ENCODE assay signal across 35 cellular contexts in the genomic region with DNA sequence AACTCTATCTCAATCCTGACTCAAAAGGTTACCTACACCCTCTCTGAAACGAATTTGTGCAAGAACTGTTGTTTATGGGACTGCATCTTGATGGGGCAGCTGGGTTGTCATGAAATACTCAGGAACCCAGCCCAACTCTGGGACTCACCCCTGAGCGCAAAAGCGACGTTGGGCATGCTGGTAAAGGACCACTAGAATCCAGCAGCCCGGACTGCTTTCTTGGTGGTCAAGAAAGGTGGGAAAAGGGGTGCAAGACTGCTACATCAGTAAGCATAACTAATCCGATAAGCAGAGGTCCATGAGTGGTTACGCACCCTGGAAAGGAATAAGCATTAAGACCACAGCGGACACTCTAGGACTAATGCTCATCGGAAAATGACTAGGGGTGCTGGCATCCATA. TPM values are rescaled to one million over a fixed set of nuclear protein-coding genes. Genes with fewer than 3 reads are reported as not detected.
"Had no signal": no experiment of that assay in that cellular context is flagged by ENCODE, and none has a peak within 500 bp of the region (broad histone marks: within the 10 kb centered on the region; RNA-seq: fewer than 3 reads in every experiment).

No MANE protein-coding gene starts in this region.

- H3K27me3 Mint-ChIP-seq: activated naive CD4-positive, alpha-beta T cell treated with anti-CD3 and anti-CD28 coated beads, Interleukin-2, amount 50 U/mL, for 24 hours had no signal

- H3K4me1 ChIP-seq: ascending aorta, breast epithelium had no signal

- DNase-seq: activated B cell treated with CpG ODN at 0.5 μM for 24 hours; activated CD4-positive, alpha-beta memory T cell treated with anti-CD3 and anti-CD28 coated beads for 36 hours; activated CD4-positive, alpha-beta T cell treated with anti-CD3 and anti-CD28 coated beads for 4 hours; activated CD4-positive, alpha-beta T cell treated with anti-CD3 and anti-CD28 coated beads, Interleukin-2, amount 10 ng/mL, durations not matched to agents 24 days and 14 days; activated CD4-positive, alpha-beta T cell treated with anti-CD3 and anti-CD28 coated beads, Interleukin-2, amount 50 U/mL, for 1 hour; activated CD4-positive, alpha-beta T cell treated with anti-CD3 and anti-CD28 coated beads, Interleukin-2, amount 50 U/mL, for 4 hours; activated CD4-positive, CD25-positive, alpha-beta regulatory T cell treated with anti-CD3 and anti-CD28 coated beads, Interleukin-2, amount 50 U/mL, for 72 hours; activated CD8-positive, alpha-beta memory T cell treated with anti-CD3 and anti-CD28 coated beads, Interleukin-2, amount 10 ng/mL, durations not matched to agents 7 days and 5 days; activated CD8-positive, alpha-beta T cell treated with anti-CD3 and anti-CD28 coated beads for 36 hours; activated effector memory CD4-positive, alpha-beta T cell treated with anti-CD3 and anti-CD28 coated beads, Interleukin-2, amount 50 U/mL, for 16 hours; activated naive CD4-positive, alpha-beta T cell treated with anti-CD3 and anti-CD28 coated beads, Interleukin-2, amount 10 ng/mL, durations not matched to agents 7 days and 5 days; activated naive CD4-positive, alpha-beta T cell treated with Interleukin-2 at 50 U/mL for 16 hours; activated naive CD8-positive, alpha-beta T cell treated with anti-CD3 and anti-CD28 coated beads, Interleukin-2, amount 10 ng/mL, durations not matched to agents 7 days and 5 days; activated naive CD8-positive, alpha-beta T cell treated with anti-CD3 and anti-CD28 coated beads, Interleukin-2, amount 50 U/mL, for 24 hours; activated T-cell treated with anti-CD3 and anti-CD28 coated beads for 4 hours; activated T-cell treated with anti-CD3 and anti-CD28 coated beads, Interleukin-2, amount 50 U/mL, for 1 hour; activated T-cell treated with anti-CD3 and anti-CD28 coated beads, Interleukin-2, amount 50 U/mL, for 4 hours; activated T-cell treated with anti-CD3 and anti-CD28 coated beads, Interleukin-2, amount 50 U/mL, for 72 hours; amygdala; anterior cingulate cortex; brain microvascular endothelial cell; central memory CD4-positive, alpha-beta T cell; SW 1271; T-helper 1 cell; T-helper 2 cell; T-helper 9 cell had no signal

- H3K4me3 Mint-ChIP-seq: activated B cell treated with CpG ODN at 0.5 μM for 24 hours; activated CD4-positive, alpha-beta memory T cell treated with anti-CD3 and anti-CD28 coated beads for 36 hours; activated CD4-positive, alpha-beta T cell treated with anti-CD3 and anti-CD28 coated beads, Interleukin-2, amount 10 ng/mL, durations not matched to agents 24 days and 14 days; activated CD8-positive, alpha-beta memory T cell treated with anti-CD3 and anti-CD28 coated beads, Interleukin-2, amount 10 ng/mL, durations not matched to agents 7 days and 5 days; activated CD8-positive, alpha-beta T cell treated with anti-CD3 and anti-CD28 coated beads for 36 hours; activated naive CD4-positive, alpha-beta T cell treated with anti-CD3 and anti-CD28 coated beads, Interleukin-2, amount 10 ng/mL, durations not matched to agents 7 days and 5 days; activated naive CD4-positive, alpha-beta T cell treated with anti-CD3 and anti-CD28 coated beads, Interleukin-2, amount 50 U/mL, for 24 hours; activated naive CD8-positive, alpha-beta T cell; activated naive CD8-positive, alpha-beta T cell treated with anti-CD3 and anti-CD28 coated beads, Interleukin-2, amount 10 ng/mL, durations not matched to agents 7 days and 5 days; activated naive CD8-positive, alpha-beta T cell treated with anti-CD3 and anti-CD28 coated beads, Interleukin-2, amount 50 U/mL, for 24 hours; activated T-cell treated with anti-CD3 and anti-CD28 coated beads, Interleukin-2, amount 50 U/mL, for 4 hours; activated T-cell treated with anti-CD3 and anti-CD28 coated beads, Interleukin-2, amount 50 U/mL, for 72 hours; activated T-helper 1 cell treated with anti-CD3 and anti-CD28 coated beads, Interleukin-12 subunit alpha, Interleukin-12 subunit beta, Interleukin-2, Interleukin-4 antibody, amounts not matched to agents 30 ng/mL and 10 ng/mL and 1 ng/mL, durations not matched to agents 14 hours and 24 hours and 36 hours; activated T-helper 17 cell treated with anti-CD3 and anti-CD28 coated beads, Interleukin-2, amount 50 U/mL, for 72 hours; T-helper 1 cell treated with Interleukin-12 subunit alpha and Interleukin-12 subunit beta and Interleukin-4 antibody, amounts not matched to agents 30 μg/mL and 1 μg/mL, for 36 hours; T-helper 2 cell treated with Interferon-gamma antibody and Interleukin-4, amounts not matched to agents 5 μg/mL and 100 μg/mL, for 36 hours had no signal

- H3K36me3 ChIP-seq: breast epithelium had no signal

- H3K9me3 ChIP-seq: ascending aorta, breast epithelium had no signal

- H3K27ac Mint-ChIP-seq: activated B cell treated with CpG ODN at 0.5 μM for 24 hours; activated CD4-positive, alpha-beta memory T cell treated with anti-CD3 and anti-CD28 coated beads for 36 hours; activated CD4-positive, alpha-beta T cell treated with anti-CD3 and anti-CD28 coated beads, Interleukin-2, amount 10 ng/mL, durations not matched to agents 24 days and 14 days; activated CD8-positive, alpha-beta memory T cell treated with anti-CD3 and anti-CD28 coated beads, Interleukin-2, amount 10 ng/mL, durations not matched to agents 7 days and 5 days; activated CD8-positive, alpha-beta T cell treated with anti-CD3 and anti-CD28 coated beads for 36 hours; activated naive CD4-positive, alpha-beta T cell treated with anti-CD3 and anti-CD28 coated beads, Interleukin-2, amount 10 ng/mL, durations not matched to agents 7 days and 5 days; activated naive CD4-positive, alpha-beta T cell treated with anti-CD3 and anti-CD28 coated beads, Interleukin-2, amount 50 U/mL, for 24 hours; activated naive CD8-positive, alpha-beta T cell; activated naive CD8-positive, alpha-beta T cell treated with anti-CD3 and anti-CD28 coated beads, Interleukin-2, amount 10 ng/mL, durations not matched to agents 7 days and 5 days; activated naive CD8-positive, alpha-beta T cell treated with anti-CD3 and anti-CD28 coated beads, Interleukin-2, amount 50 U/mL, for 24 hours; activated T-cell treated with anti-CD3 and anti-CD28 coated beads, Interleukin-2, amount 50 U/mL, for 72 hours; activated T-helper 1 cell treated with anti-CD3 and anti-CD28 coated beads, Interleukin-12 subunit alpha, Interleukin-12 subunit beta, Interleukin-2, Interleukin-4 antibody, amounts not matched to agents 30 ng/mL and 10 ng/mL and 1 ng/mL, durations not matched to agents 14 hours and 24 hours and 36 hours; activated T-helper 17 cell treated with anti-CD3 and anti-CD28 coated beads, Interleukin-2, amount 50 U/mL, for 72 hours; T-helper 1 cell treated with Interleukin-12 subunit alpha and Interleukin-12 subunit beta and Interleukin-4 antibody, amounts not matched to agents 30 μg/mL and 1 μg/mL, for 36 hours; T-helper 2 cell treated with Interferon-gamma antibody and Interleukin-4, amounts not matched to agents 5 μg/mL and 100 μg/mL, for 36 hours had no signal

- H3K27ac ChIP-seq: ascending aorta, brain microvascular endothelial cell, breast epithelium, VCaP had no signal

- H3K36me3 Mint-ChIP-seq: activated CD4-positive, alpha-beta memory T cell treated with anti-CD3 and anti-CD28 coated beads for 36 hours; activated CD8-positive, alpha-beta memory T cell treated with anti-CD3 and anti-CD28 coated beads, Interleukin-2, amount 10 ng/mL, durations not matched to agents 7 days and 5 days; activated naive CD8-positive, alpha-beta T cell had no signal

- ATAC-seq: activated CD8-positive, alpha-beta memory T cell treated with anti-CD3 and anti-CD28 coated beads, Interleukin-2, amount 10 ng/mL, durations not matched to agents 7 days and 5 days; activated CD8-positive, alpha-beta T cell treated with anti-CD3 and anti-CD28 coated beads for 36 hours; activated naive CD8-positive, alpha-beta T cell treated with anti-CD3 and anti-CD28 coated beads, Interleukin-2, amount 50 U/mL, for 24 hours; activated T-cell treated with anti-CD3 and anti-CD28 coated beads, Interleukin-2, amount 50 U/mL, for 4 hours; activated T-cell treated with anti-CD3 and anti-CD28 coated beads, Interleukin-2, amount 50 U/mL, for 72 hours; activated T-helper 17 cell treated with anti-CD3 and anti-CD28 coated beads, Interleukin-2, amount 50 U/mL, for 72 hours had no signal

- H3K27me3 ChIP-seq: ascending aorta, breast epithelium had no signal

- H3K4me3 ChIP-seq: ascending aorta, breast epithelium had no signal

- H3K9me3 Mint-ChIP-seq: activated B cell treated with CpG ODN at 0.5 μM for 24 hours; activated CD4-positive, alpha-beta memory T cell treated with anti-CD3 and anti-CD28 coated beads for 36 hours; activated CD4-positive, alpha-beta T cell treated with anti-CD3 and anti-CD28 coated beads, Interleukin-2, amount 10 ng/mL, durations not matched to agents 24 days and 14 days; activated CD8-positive, alpha-beta T cell treated with anti-CD3 and anti-CD28 coated beads for 36 hours; activated naive CD4-positive, alpha-beta T cell treated with anti-CD3 and anti-CD28 coated beads, Interleukin-2, amount 10 ng/mL, durations not matched to agents 7 days and 5 days; activated naive CD4-positive, alpha-beta T cell treated with anti-CD3 and anti-CD28 coated beads, Interleukin-2, amount 50 U/mL, for 24 hours; activated naive CD8-positive, alpha-beta T cell treated with anti-CD3 and anti-CD28 coated beads, Interleukin-2, amount 10 ng/mL, durations not matched to agents 7 days and 5 days; activated naive CD8-positive, alpha-beta T cell treated with anti-CD3 and anti-CD28 coated beads, Interleukin-2, amount 50 U/mL, for 24 hours; activated T-cell treated with anti-CD3 and anti-CD28 coated beads, Interleukin-2, amount 50 U/mL, for 4 hours; activated T-cell treated with anti-CD3 and anti-CD28 coated beads, Interleukin-2, amount 50 U/mL, for 72 hours; activated T-helper 1 cell treated with anti-CD3 and anti-CD28 coated beads, Interleukin-12 subunit alpha, Interleukin-12 subunit beta, Interleukin-2, Interleukin-4 antibody, amounts not matched to agents 30 ng/mL and 10 ng/mL and 1 ng/mL, durations not matched to agents 14 hours and 24 hours and 36 hours; activated T-helper 17 cell treated with anti-CD3 and anti-CD28 coated beads, Interleukin-2, amount 50 U/mL, for 72 hours; T-helper 1 cell treated with Interleukin-12 subunit alpha and Interleukin-12 subunit beta and Interleukin-4 antibody, amounts not matched to agents 30 μg/mL and 1 μg/mL, for 36 hours; T-helper 2 cell treated with Interferon-gamma antibody and Interleukin-4, amounts not matched to agents 5 μg/mL and 100 μg/mL, for 36 hours had no signal

- H3K4me1 Mint-ChIP-seq: activated CD4-positive, alpha-beta T cell treated with anti-CD3 and anti-CD28 coated beads, Interleukin-2, amount 10 ng/mL, durations not matched to agents 24 days and 14 days; activated CD8-positive, alpha-beta memory T cell treated with anti-CD3 and anti-CD28 coated beads, Interleukin-2, amount 10 ng/mL, durations not matched to agents 7 days and 5 days; activated naive CD4-positive, alpha-beta T cell treated with anti-CD3 and anti-CD28 coated beads, Interleukin-2, amount 10 ng/mL, durations not matched to agents 7 days and 5 days; activated naive CD4-positive, alpha-beta T cell treated with anti-CD3 and anti-CD28 coated beads, Interleukin-2, amount 50 U/mL, for 24 hours; activated naive CD8-positive, alpha-beta T cell treated with anti-CD3 and anti-CD28 coated beads, Interleukin-2, amount 10 ng/mL, durations not matched to agents 7 days and 5 days; activated naive CD8-positive, alpha-beta T cell treated with anti-CD3 and anti-CD28 coated beads, Interleukin-2, amount 50 U/mL, for 24 hours; activated T-helper 17 cell treated with anti-CD3 and anti-CD28 coated beads, Interleukin-2, amount 50 U/mL, for 72 hours had no signal

RNA-seq across cellular contexts. Expression of a gene that starts 6.3 kb away (rescaled TPM):
- total RNA-seq: activated B cell treated with CpG ODN at 0.5 μM for 24 hours; activated CD4-positive, alpha-beta T cell treated with anti-CD3 and anti-CD28 coated beads, Interleukin-2, amount 10 ng/mL, durations not matched to agents 24 days and 14 days; activated CD8-positive, alpha-beta memory T cell treated with anti-CD3 and anti-CD28 coated beads, Interleukin-2, amount 10 ng/mL, durations not matched to agents 7 days and 5 days; activated naive CD8-positive, alpha-beta T cell treated with anti-CD3 and anti-CD28 coated beads, Interleukin-2, amount 10 ng/mL, durations not matched to agents 7 days and 5 days; activated T-helper 1 cell treated with anti-CD3 and anti-CD28 coated beads, Interleukin-12 subunit alpha, Interleukin-12 subunit beta, Interleukin-2, Interleukin-4 antibody, amounts not matched to agents 30 ng/mL and 10 ng/mL and 1 ng/mL, durations not matched to agents 14 hours and 24 hours and 36 hours; activated T-helper 17 cell treated with anti-CD3 and anti-CD28 coated beads, Interleukin-2, amount 50 U/mL, for 72 hours; ascending aorta had no signal
